Comparison of ENCODE assay signal across 1 cellular context in genomic region chr5:1171340-1171941, GRCh38.
TF ChIP-seq lines count a peak whose summit lies in the region.

No MANE protein-coding gene starts in this region.

TF ChIP-seq in K562, 482 proteins besides CTCF, POLR2A, EP300 and RAD21 (continued from another document and continues in another):
- TF ChIP-seq MGA (IDR thresholded peaks at IDR 0.05), result no peak
- no peak for TF ChIP-seq CEBPG (CRISPR knock-in tag; IDR thresholded peaks at IDR 0.05)
- no peak for TF ChIP-seq CEBPG (tag; conservative IDR thresholded peaks at IDR 0.05 in 1 of 2, IDR thresholded peaks at IDR 0.05 in 1 of 2)
- no peak for TF ChIP-seq IFI16 (CRISPR knock-in tag; IDR thresholded peaks at IDR 0.05)
- TF ChIP-seq SP1 (CRISPR knock-in tag; IDR thresholded peaks at IDR 0.05), result no peak
- TF ChIP-seq DIDO1 (tag; IDR thresholded peaks at IDR 0.05; ENCODE audit: low read depth), result no peak
- peak; percentile 79 for TF ChIP-seq ARID1B (IDR thresholded peaks at IDR 0.05)
- TF ChIP-seq GTF2F1 (IDR thresholded peaks at IDR 0.05; ENCODE audit: low read depth, low read length), result no peak
- TF ChIP-seq ZKSCAN3 (CRISPR knock-in tag; IDR thresholded peaks at IDR 0.05), result no peak
- no peak for TF ChIP-seq HDAC6 (IDR thresholded peaks at IDR 0.05; ENCODE audit: low read depth, low read length)
- TF ChIP-seq FOXO4 (CRISPR knock-in tag; IDR thresholded peaks at IDR 0.05), result no peak
- 0 out of 2 replicates have a peak, but pooled peaks have one; percentile 3 for TF ChIP-seq PHB2 (IDR thresholded peaks at IDR 0.05; ENCODE audit: low read depth)
- TF ChIP-seq ZBTB12 (CRISPR knock-in tag; IDR thresholded peaks at IDR 0.05), result no peak
- TF ChIP-seq POLR3G (IDR thresholded peaks at IDR 0.05; ENCODE audit: extremely low read depth, insufficient read length, insufficient replicate concordance), result no peak
- no peak for TF ChIP-seq POLR2H (tag; IDR thresholded peaks at IDR 0.05; ENCODE audit: low read depth)
- TF ChIP-seq E2F1 (CRISPR knock-in tag; IDR thresholded peaks at IDR 0.05), result no peak
- TF ChIP-seq PRDM10 (IDR thresholded peaks at IDR 0.05; ENCODE audit: partially characterized antibody), result no peak
- TF ChIP-seq ZNF609 (CRISPR knock-in tag; IDR thresholded peaks at IDR 0.05; ENCODE audit: borderline replicate concordance), result no peak
- TF ChIP-seq EWSR1 (IDR thresholded peaks at IDR 0.05; ENCODE audit: borderline replicate concordance, low read depth, partially characterized antibody), result no peak
- no peak for TF ChIP-seq RBM39 (optimal IDR thresholded peaks at IDR 0.05; ENCODE audit: low read depth, low read length)
- no peak for TF ChIP-seq ERF (CRISPR knock-in tag; IDR thresholded peaks at IDR 0.05)
- no peak for TF ChIP-seq SRSF1 (IDR thresholded peaks at IDR 0.05; ENCODE audit: low read depth, low read length)
- TF ChIP-seq ZNF551 (CRISPR knock-in tag; IDR thresholded peaks at IDR 0.05), result no peak
- no peak for TF ChIP-seq ZNF57 (CRISPR knock-in tag; IDR thresholded peaks at IDR 0.05)
- TF ChIP-seq ZNF146 (CRISPR knock-in tag; IDR thresholded peaks at IDR 0.05; ENCODE audit: unreplicated experiment), result no peak
- no peak for TF ChIP-seq U2AF2 (optimal IDR thresholded peaks at IDR 0.05; ENCODE audit: low read depth, low read length)
- no peak for TF ChIP-seq BCLAF1 (IDR thresholded peaks at IDR 0.05; ENCODE audit: borderline replicate concordance in 1 of 2, control insufficient read depth in 1 of 2, low read depth in 2 of 2, low read length in 1 of 2)
